ENCODE assay signal across 15 cellular contexts in genomic region chr6:15776458-15776980, GRCh38.
DNase-seq lines count a peak whose midpoint lies in the region; ATAC-seq and TF ChIP-seq lines count a peak whose summit lies in the region.
"Had no signal": no experiment of that assay in that cellular context is flagged by ENCODE, and none has a peak within 500 bp of the region (broad histone marks: within the 10 kb centered on the region; RNA-seq: fewer than 3 reads in every experiment).

No MANE protein-coding gene starts in this region.

- no peak for TF ChIP-seq CTCF in natural killer cell (IDR thresholded peaks at IDR 0.05)

- H3K36me3 Mint-ChIP-seq in natural killer cell treated with Interleukin-12 subunit alpha and Interleukin-12 subunit beta and Interleukin-15 and Interleukin-18, amount 100 ng/mL, for 72 hours, result no peaks in the 10 kb centered on the region
- H3K36me3 Mint-ChIP-seq in natural killer cell, result no peaks in the 10 kb centered on the region
- no peaks in the 10 kb centered on the region for H3K36me3 Mint-ChIP-seq in activated naive CD8-positive, alpha-beta T cell
- H3K36me3 Mint-ChIP-seq in stimulated activated naive CD8-positive, alpha-beta T cell treated with anti-CD3 and anti-CD28 coated beads, Interleukin-15, Interleukin-2, amounts not matched to agents 100 ng/mL and 50 ng/mL, for 24 hours (ENCODE audit: low read depth), result no peaks in the 10 kb centered on the region
- H3K36me3 Mint-ChIP-seq: naive thymus-derived CD4-positive, alpha-beta T cell had no signal

- H3K4me1 Mint-ChIP-seq in natural killer cell treated with Interleukin-12 subunit alpha and Interleukin-12 subunit beta and Interleukin-15 and Interleukin-18, amount 100 ng/mL, for 72 hours (ENCODE audit: low read depth in 2 of 2), result peaks cover 0 to 26% of the 10 kb centered on the region in 2 donors
- peaks cover 0 to 5% of the 10 kb centered on the region in 2 donors for H3K4me1 Mint-ChIP-seq in natural killer cell
- peaks cover 16% of the 10 kb centered on the region for H3K4me1 Mint-ChIP-seq in activated naive CD8-positive, alpha-beta T cell (ENCODE audit: low read depth)
- peaks cover 40% of the 10 kb centered on the region for H3K4me1 Mint-ChIP-seq in stimulated activated naive CD8-positive, alpha-beta T cell treated with anti-CD3 and anti-CD28 coated beads, Interleukin-15, Interleukin-2, amounts not matched to agents 100 ng/mL and 50 ng/mL, for 24 hours (ENCODE audit: low read depth)

- no peak for DNase-seq in natural killer cell treated with Interleukin-12 subunit alpha and Interleukin-12 subunit beta and Interleukin-15 and Interleukin-18, amount 100 ng/mL, for 72 hours (ENCODE audit: low spot score)
- DNase-seq in natural killer cell, result no peak
- no peak for DNase-seq in NOMO-1 treated with dmso at 0.1 percent for 144 hours (lab: John Stamatoyannopoulos, UW; ENCODE audit: unreplicated experiment)
- DNase-seq in SW 1271 (lab: John Stamatoyannopoulos, UW), result no peak
- no peak for DNase-seq in CD1c-positive myeloid dendritic cell (ENCODE audit: extremely low spot score)
- DNase-seq: foreskin keratinocyte, H9, NCI-H2227 treated with DMSO at 0.1 percent for 48 hours, RPMI8226, sigmoid colon had no signal

- H3K27ac Mint-ChIP-seq in natural killer cell treated with Interleukin-12 subunit alpha and Interleukin-12 subunit beta and Interleukin-15 and Interleukin-18, amount 100 ng/mL, for 72 hours, result peak overlapping the region in 1 of 2 donors; percentile 87
- no peak overlapping the region for H3K27ac Mint-ChIP-seq in natural killer cell
- peak overlapping the region; percentile 79 for H3K27ac Mint-ChIP-seq in activated naive CD8-positive, alpha-beta T cell
- peak overlapping the region; percentile 82 for H3K27ac Mint-ChIP-seq in stimulated activated naive CD8-positive, alpha-beta T cell treated with anti-CD3 and anti-CD28 coated beads, Interleukin-15, Interleukin-2, amounts not matched to agents 100 ng/mL and 50 ng/mL, for 24 hours
- H3K27ac Mint-ChIP-seq: dendritic cell treated with granulocyte-macrophage colony-stimulating factor and Interleukin-4, amounts not matched to agents 40 ng/mL and 50 ng/mL, for 4 days; H9 had no signal

- peak overlapping the region; percentile 43 for H3K4me3 Mint-ChIP-seq in natural killer cell treated with Interleukin-12 subunit alpha and Interleukin-12 subunit beta and Interleukin-15 and Interleukin-18, amount 100 ng/mL, for 72 hours
- no peak overlapping the region for H3K4me3 Mint-ChIP-seq in natural killer cell
- peak overlapping the region; percentile 24 for H3K4me3 Mint-ChIP-seq in activated naive CD8-positive, alpha-beta T cell
- peak overlapping the region; percentile 42 for H3K4me3 Mint-ChIP-seq in stimulated activated naive CD8-positive, alpha-beta T cell treated with anti-CD3 and anti-CD28 coated beads, Interleukin-15, Interleukin-2, amounts not matched to agents 100 ng/mL and 50 ng/mL, for 24 hours
- H3K4me3 Mint-ChIP-seq: dendritic cell treated with granulocyte-macrophage colony-stimulating factor and Interleukin-4, amounts not matched to agents 40 ng/mL and 50 ng/mL, for 4 days; H9; naive thymus-derived CD4-positive, alpha-beta T cell had no signal

- ATAC-seq in natural killer cell treated with Interleukin-12 subunit alpha and Interleukin-12 subunit beta and Interleukin-15 and Interleukin-18, amount 100 ng/mL, for 72 hours, result peak; percentile 80 to 86
- ATAC-seq in natural killer cell (no peak), HG03108 (IDR thresholded peaks at IDR 0.05; ENCODE audit: unreplicated experiment) (peak; percentile 73)
- ATAC-seq: foreskin keratinocyte; naive thymus-derived CD4-positive, alpha-beta T cell had no signal

- intact Hi-C loops in natural killer cell (cut with micrococcal nuclease), result no loop called here

- peaks cover 8 to 20% of the 10 kb centered on the region in 2 donors for H3K27me3 Mint-ChIP-seq in natural killer cell treated with Interleukin-12 subunit alpha and Interleukin-12 subunit beta and Interleukin-15 and Interleukin-18, amount 100 ng/mL, for 72 hours
- peaks cover 11 to 25% of the 10 kb centered on the region in 2 donors for H3K27me3 Mint-ChIP-seq in natural killer cell (ENCODE audit: low read depth in 2 of 2)
- no peaks in the 10 kb centered on the region for H3K27me3 Mint-ChIP-seq in activated naive CD8-positive, alpha-beta T cell
- peaks cover 10% of the 10 kb centered on the region for H3K27me3 Mint-ChIP-seq in stimulated activated naive CD8-positive, alpha-beta T cell treated with anti-CD3 and anti-CD28 coated beads, Interleukin-15, Interleukin-2, amounts not matched to agents 100 ng/mL and 50 ng/mL, for 24 hours

- H3K9me3 Mint-ChIP-seq in natural killer cell treated with Interleukin-12 subunit alpha and Interleukin-12 subunit beta and Interleukin-15 and Interleukin-18, amount 100 ng/mL, for 72 hours, result no peaks in the 10 kb centered on the region
- H3K9me3 Mint-ChIP-seq in natural killer cell, result no peaks in the 10 kb centered on the region
- no peaks in the 10 kb centered on the region for H3K9me3 Mint-ChIP-seq in activated naive CD8-positive, alpha-beta T cell (ENCODE audit: low read depth)
- H3K9me3 Mint-ChIP-seq in stimulated activated naive CD8-positive, alpha-beta T cell treated with anti-CD3 and anti-CD28 coated beads, Interleukin-15, Interleukin-2, amounts not matched to agents 100 ng/mL and 50 ng/mL, for 24 hours, result no peaks in the 10 kb centered on the region
- H3K9me3 Mint-ChIP-seq: dendritic cell treated with granulocyte-macrophage colony-stimulating factor and Interleukin-4, amounts not matched to agents 40 ng/mL and 50 ng/mL, for 4 days; H9 had no signal

Comparison
In these comparisons a context has a peak if more than half of its experiments do, and no peak if none do; other contexts are left out.
1. ATAC-seq: peak in natural killer cell treated with Interleukin-12 subunit alpha and Interleukin-12 subunit beta and Interleukin-15 and Interleukin-18, amount 100 ng/mL, for 72 hours (2 of 2) and HG03108 (single experiment); none in natural killer cell (0 of 3).
2. H3K27ac Mint-ChIP-seq: peak in activated naive CD8-positive, alpha-beta T cell (single experiment) and stimulated activated naive CD8-positive, alpha-beta T cell treated with anti-CD3 and anti-CD28 coated beads, Interleukin-15, Interleukin-2, amounts not matched to agents 100 ng/mL and 50 ng/mL, for 24 hours (single experiment); none in natural killer cell (0 of 2).